Comparison of ENCODE assay signal across 7 cellular contexts in the genomic region with DNA sequence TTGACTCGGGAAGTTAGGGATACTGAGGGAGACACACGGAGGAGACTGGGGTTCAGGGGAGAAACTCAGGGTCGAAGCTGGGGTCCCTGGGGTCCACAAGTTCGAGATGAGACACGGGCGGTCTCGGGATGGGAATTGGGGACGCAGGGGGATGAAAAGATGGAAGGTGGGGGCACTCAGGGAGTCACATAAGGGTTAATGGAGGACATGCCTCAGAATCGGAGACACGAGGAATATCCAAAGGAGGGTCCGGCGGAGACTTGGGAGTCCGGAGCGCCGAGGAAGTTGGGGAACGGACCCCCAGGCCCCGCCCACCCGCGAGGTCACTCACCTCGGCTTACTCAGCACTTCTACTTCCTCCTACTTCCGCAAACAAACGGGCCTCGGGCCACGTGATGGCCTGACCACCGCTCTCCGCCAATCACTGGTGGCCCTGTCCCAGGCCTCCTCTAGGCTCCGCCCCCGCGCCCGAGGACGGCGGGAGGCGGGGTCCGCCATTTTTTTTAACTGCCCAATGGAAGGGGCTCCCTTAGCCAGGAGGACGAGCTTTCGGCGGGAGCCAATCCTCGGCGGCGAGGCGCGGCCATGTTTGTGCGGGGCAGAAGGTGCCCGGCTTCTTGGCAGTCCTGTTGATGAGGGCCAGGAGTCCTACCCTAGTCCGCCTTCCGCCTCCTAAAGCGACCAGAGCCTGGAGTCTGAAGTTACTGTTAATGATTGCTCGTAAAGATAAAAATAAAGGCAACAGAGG. TPM values are rescaled to one million over a fixed set of nuclear protein-coding genes. Genes with fewer than 3 reads are reported as not detected.
DNase-seq lines count a peak whose midpoint lies in the region; ATAC-seq and TF ChIP-seq lines count a peak whose summit lies in the region.

A gene with protein sequence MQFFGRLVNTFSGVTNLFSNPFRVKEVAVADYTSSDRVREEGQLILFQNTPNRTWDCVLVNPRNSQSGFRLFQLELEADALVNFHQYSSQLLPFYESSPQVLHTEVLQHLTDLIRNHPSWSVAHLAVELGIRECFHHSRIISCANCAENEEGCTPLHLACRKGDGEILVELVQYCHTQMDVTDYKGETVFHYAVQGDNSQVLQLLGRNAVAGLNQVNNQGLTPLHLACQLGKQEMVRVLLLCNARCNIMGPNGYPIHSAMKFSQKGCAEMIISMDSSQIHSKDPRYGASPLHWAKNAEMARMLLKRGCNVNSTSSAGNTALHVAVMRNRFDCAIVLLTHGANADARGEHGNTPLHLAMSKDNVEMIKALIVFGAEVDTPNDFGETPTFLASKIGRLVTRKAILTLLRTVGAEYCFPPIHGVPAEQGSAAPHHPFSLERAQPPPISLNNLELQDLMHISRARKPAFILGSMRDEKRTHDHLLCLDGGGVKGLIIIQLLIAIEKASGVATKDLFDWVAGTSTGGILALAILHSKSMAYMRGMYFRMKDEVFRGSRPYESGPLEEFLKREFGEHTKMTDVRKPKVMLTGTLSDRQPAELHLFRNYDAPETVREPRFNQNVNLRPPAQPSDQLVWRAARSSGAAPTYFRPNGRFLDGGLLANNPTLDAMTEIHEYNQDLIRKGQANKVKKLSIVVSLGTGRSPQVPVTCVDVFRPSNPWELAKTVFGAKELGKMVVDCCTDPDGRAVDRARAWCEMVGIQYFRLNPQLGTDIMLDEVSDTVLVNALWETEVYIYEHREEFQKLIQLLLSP (minus strand): TSS at position 378 of the 748 bp plus-strand sequence. CDS start 12,404 bp downstream, outside the sequence.

- peak; percentile 80 for ATAC-seq in GM18505 (IDR thresholded peaks at IDR 0.05; ENCODE audit: unreplicated experiment)
- ATAC-seq in HG02981 (IDR thresholded peaks at IDR 0.05; ENCODE audit: unreplicated experiment) = peak; percentile 83

- TF ChIP-seq CTCF in astrocyte of the cerebellum (IDR thresholded peaks at IDR 0.05; ENCODE audit: low read depth, low read length, missing control alignments) = no peak

- peak within 1 kb of the TSS; percentile 50 for H3K4me3 ChIP-seq in astrocyte of the cerebellum (ENCODE audit: low read depth, low read length)

- in situ Hi-C loops in astrocyte of the cerebellum (cut with HindIII; ENCODE audit: low sequenced_read_pairs) = no loop called here

- DNase-seq in NCI-H2029 treated with DMSO at 0.1 percent for 48 hours (lab: John Stamatoyannopoulos, UW) = peak; percentile 78
- peak; percentile 90 for DNase-seq in T-helper 9 cell
- DNase-seq in astrocyte of the cerebellum (ENCODE audit: low read depth) = peak; percentile 96
- peak; percentile 98 for DNase-seq in hepatic stellate cell (ENCODE audit: low spot score)
- DNase-seq in renal cortical epithelial cell (ENCODE audit: low read depth) = peak; percentile 96

- peak; percentile 58 for TF ChIP-seq POLR2A in GM18505 (IDR thresholded peaks at IDR 0.05; ENCODE audit: borderline replicate concordance, extremely low read depth, insufficient read depth, insufficient read length)

RNA-seq across cellular contexts. Expression of the gene that starts here (rescaled TPM):
- total RNA-seq in renal cortical epithelial cell = 5.2 and 25.0 TPM in 2 replicates

Comparison
In these comparisons a context has a peak if more than half of its experiments do, and no peak if none do; other contexts are left out.
1. Peak in every context shown above with its lines: DNase-seq, ATAC-seq and H3K4me3 ChIP-seq.